1 cellular context compared by ENCODE assay signal in the genomic region with DNA sequence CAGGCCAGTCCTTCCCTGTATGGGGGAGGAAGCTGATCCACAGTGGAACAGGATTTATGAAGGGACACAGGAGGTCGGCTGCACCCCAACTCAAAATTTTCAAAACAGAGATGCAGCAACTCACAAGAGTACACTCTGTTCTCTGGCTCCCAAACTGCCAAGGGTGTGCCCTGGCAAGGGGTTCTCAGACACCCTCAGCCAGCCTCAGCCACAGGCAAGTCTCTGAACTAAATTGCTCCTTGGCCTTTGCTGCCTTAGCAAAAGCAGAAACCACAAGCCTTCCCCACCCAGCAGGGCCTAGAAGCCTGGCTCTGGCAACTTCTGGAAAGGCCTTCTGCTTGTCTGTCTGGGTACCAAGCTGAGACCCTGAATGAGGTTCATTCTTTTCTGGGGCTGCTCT.
TF ChIP-seq lines count a peak whose summit lies in the region.

No MANE protein-coding gene starts in this region.

TF ChIP-seq in SK-N-SH, 30 proteins besides CTCF, POLR2A, EP300 and RAD21 (continued from another document):
- TF ChIP-seq GATA2 (CRISPR knock-in tag; IDR thresholded peaks at IDR 0.05) (no peak), MEF2A (IDR thresholded peaks at IDR 0.05; ENCODE audit: borderline replicate concordance, low read depth) (no peak), SIN3A (IDR thresholded peaks at IDR 0.05; ENCODE audit: borderline replicate concordance, low read depth, low read length) (no peak), NRF1 (IDR thresholded peaks at IDR 0.05; ENCODE audit: low read depth, low read length) (no peak)
- TF ChIP-seq, protein P1, sequence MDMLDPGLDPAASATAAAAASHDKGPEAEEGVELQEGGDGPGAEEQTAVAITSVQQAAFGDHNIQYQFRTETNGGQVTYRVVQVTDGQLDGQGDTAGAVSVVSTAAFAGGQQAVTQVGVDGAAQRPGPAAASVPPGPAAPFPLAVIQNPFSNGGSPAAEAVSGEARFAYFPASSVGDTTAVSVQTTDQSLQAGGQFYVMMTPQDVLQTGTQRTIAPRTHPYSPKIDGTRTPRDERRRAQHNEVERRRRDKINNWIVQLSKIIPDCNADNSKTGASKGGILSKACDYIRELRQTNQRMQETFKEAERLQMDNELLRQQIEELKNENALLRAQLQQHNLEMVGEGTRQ (IDR thresholded peaks at IDR 0.05; ENCODE audit: borderline replicate concordance, low read depth, low read length), result no peak
